ENCODE assay signal across 14 cellular contexts in genomic region chr9:38380872-38381534, GRCh38. TPM values are rescaled to one million over a fixed set of nuclear protein-coding genes. Genes with fewer than 3 reads are reported as not detected.
DNase-seq lines count a peak whose midpoint lies in the region; FAIRE-seq and TF ChIP-seq lines count a peak whose summit lies in the region.
"Had no signal": no experiment of that assay in that cellular context is flagged by ENCODE, and none has a peak within 500 bp of the region (broad histone marks: within the 10 kb centered on the region; RNA-seq: fewer than 3 reads in every experiment).

No MANE protein-coding gene starts in this region.

- H3K27ac Mint-ChIP-seq in activated T-helper 2 cell treated with anti-CD3 and anti-CD28 coated beads, Interferon-gamma antibody, Interleukin-2, Interleukin-4, amounts not matched to agents 10 μg/mL and 5 μg/mL and 100 μg/mL, durations not matched to agents 14 hours and 24 hours and 36 hours, result no peak overlapping the region

- DNase-seq in NCI-H1417 (lab: John Stamatoyannopoulos, UW), result peak; percentile 30 to 91 (median 63)
- DNase-seq in Peyer's patch, result peak in 2 of 3 donors; percentile 59 to 74
- DNase-seq in kidney, result no peak
- no peak for DNase-seq in activated T-helper 2 cell treated with anti-CD3 and anti-CD28 coated beads, Interferon-gamma antibody, Interleukin-2, Interleukin-4, amounts not matched to agents 10 μg/mL and 5 μg/mL and 100 μg/mL, durations not matched to agents 14 hours and 24 hours and 36 hours (ENCODE audit: low spot score)
- no peak for DNase-seq in SK-N-DZ (ENCODE audit: low spot score)
- DNase-seq in midbrain (lab: John Stamatoyannopoulos, UW), result no peak
- no peak for DNase-seq in activated effector memory CD4-positive, alpha-beta T cell treated with Interleukin-2 at 50 U/mL for 16 hours
- DNase-seq: dermis blood vessel endothelial cell, GF-D8, Kasumi-1, stomach had no signal

- H3K9me3 Mint-ChIP-seq in activated T-helper 2 cell treated with anti-CD3 and anti-CD28 coated beads, Interferon-gamma antibody, Interleukin-2, Interleukin-4, amounts not matched to agents 10 μg/mL and 5 μg/mL and 100 μg/mL, durations not matched to agents 14 hours and 24 hours and 36 hours, result peaks cover 6% of the 10 kb centered on the region

- no peak overlapping the region for H3K4me3 Mint-ChIP-seq in activated T-helper 2 cell treated with anti-CD3 and anti-CD28 coated beads, Interferon-gamma antibody, Interleukin-2, Interleukin-4, amounts not matched to agents 10 μg/mL and 5 μg/mL and 100 μg/mL, durations not matched to agents 14 hours and 24 hours and 36 hours (ENCODE audit: low read depth)

- H3K4me1 ChIP-seq in Peyer's patch, result peaks cover 0 to 11% (median 1%) of the 10 kb centered on the region in 4 donors
- H3K4me1 ChIP-seq in kidney (ENCODE audit: control insufficient read depth in 1 of 2, insufficient read depth in 1 of 2, low read depth in 1 of 2, low read length in 2 of 2), result peaks cover 9 to 21% of the 10 kb centered on the region in 2 donors
- peaks cover 15 to 35% (median 33%) of the 10 kb centered on the region in 3 donors for H3K4me1 ChIP-seq in skeletal muscle tissue (ENCODE audit: control insufficient read depth in 3 of 3, insufficient read depth in 3 of 3, low read length in 3 of 3)

- H3K27ac ChIP-seq in Peyer's patch, result peak overlapping the region in 2 of 4 donors; percentile 48 to 62
- H3K27ac ChIP-seq in kidney (ENCODE audit: low read depth in 2 of 2, low read length in 2 of 2), result peak overlapping the region; percentile 28 to 72
- peak overlapping the region; percentile 88 for H3K27ac ChIP-seq in skeletal muscle tissue (ENCODE audit: low read depth, low read length)
- H3K27ac ChIP-seq: SK-N-MC, skin epidermis had no signal

- TF ChIP-seq POLR2A in Peyer's patch (IDR thresholded peaks at IDR 0.05), result no peak

- no peaks in the 10 kb centered on the region for H3K4me1 Mint-ChIP-seq in activated T-helper 2 cell treated with anti-CD3 and anti-CD28 coated beads, Interferon-gamma antibody, Interleukin-2, Interleukin-4, amounts not matched to agents 10 μg/mL and 5 μg/mL and 100 μg/mL, durations not matched to agents 14 hours and 24 hours and 36 hours (ENCODE audit: low read depth)

- no peaks in the 10 kb centered on the region for H3K36me3 Mint-ChIP-seq in activated T-helper 2 cell treated with anti-CD3 and anti-CD28 coated beads, Interferon-gamma antibody, Interleukin-2, Interleukin-4, amounts not matched to agents 10 μg/mL and 5 μg/mL and 100 μg/mL, durations not matched to agents 14 hours and 24 hours and 36 hours (ENCODE audit: low read depth)

- intact Hi-C loops in kidney (cut with DNase I), result no loop called here
- intact Hi-C loops in activated T-helper 2 cell treated with anti-CD3 and anti-CD28 coated beads, Interferon-gamma antibody, Interleukin-2, Interleukin-4, amounts not matched to agents 10 μg/mL and 5 μg/mL and 100 μg/mL, durations not matched to agents 14 hours and 24 hours and 36 hours (cut with micrococcal nuclease), result no loop called here

- TF ChIP-seq CTCF in Peyer's patch (IDR thresholded peaks at IDR 0.05) (no peak), kidney (IDR thresholded peaks at IDR 0.05; ENCODE audit: borderline replicate concordance, extremely low read depth, insufficient read depth) (no peak)

- no peak overlapping the region for H3K9ac ChIP-seq in kidney (ENCODE audit: low read length in 2 of 2)
- H3K9ac ChIP-seq in skeletal muscle tissue (ENCODE audit: low read depth in 1 of 3, low read length in 3 of 3), result peak overlapping the region in 2 of 3 donors; percentile 19 to 42

- H3K27me3 Mint-ChIP-seq in activated T-helper 2 cell treated with anti-CD3 and anti-CD28 coated beads, Interferon-gamma antibody, Interleukin-2, Interleukin-4, amounts not matched to agents 10 μg/mL and 5 μg/mL and 100 μg/mL, durations not matched to agents 14 hours and 24 hours and 36 hours (ENCODE audit: low read depth), result no peaks in the 10 kb centered on the region

- H3K9me3 ChIP-seq in Peyer's patch (peaks cover 0 to 4% (median 0%) of the 10 kb centered on the region in 4 donors), kidney (ENCODE audit: control insufficient read depth in 1 of 2, low read length in 2 of 2) (peaks cover 0 to 8% of the 10 kb centered on the region in 2 donors), skeletal muscle tissue (ENCODE audit: control insufficient read depth in 3 of 3, low read length in 3 of 3) (peaks cover 4 to 11% (median 4%) of the 10 kb centered on the region in 3 donors)

- no peaks in the 10 kb centered on the region for H3K36me3 ChIP-seq in Peyer's patch
- no peaks in the 10 kb centered on the region for H3K36me3 ChIP-seq in kidney (ENCODE audit: control insufficient read depth in 1 of 2, insufficient read depth in 2 of 2, low read length in 2 of 2)
- H3K36me3 ChIP-seq in skeletal muscle tissue (ENCODE audit: control insufficient read depth in 3 of 3, insufficient read depth in 3 of 3, low read length in 3 of 3), result no peaks in the 10 kb centered on the region
- H3K36me3 ChIP-seq: stomach had no signal

- no peak for FAIRE-seq in kidney (lab: Jason Lieb, UNC)

- H3K4me3 ChIP-seq in Peyer's patch, result no peak overlapping the region
- H3K4me3 ChIP-seq in kidney (ENCODE audit: low read length in 2 of 2), result no peak overlapping the region
- H3K4me3 ChIP-seq in skeletal muscle tissue (ENCODE audit: low read length in 3 of 3), result no peak overlapping the region
- H3K4me3 ChIP-seq: SK-N-MC, skin epidermis, stomach had no signal

- H3K27me3 ChIP-seq in Peyer's patch, result no peaks in the 10 kb centered on the region
- H3K27me3 ChIP-seq in skeletal muscle tissue (ENCODE audit: control insufficient read depth in 3 of 3, insufficient read depth in 3 of 3, low read length in 3 of 3), result no peaks in the 10 kb centered on the region
- H3K27me3 ChIP-seq: stomach had no signal

RNA-seq across cellular contexts. Expression of gene ALDH1B1, which starts 11.5 kb away (rescaled TPM):
- total RNA-seq in Peyer's patch, result 10 to 100 TPM; 14.7 to 42.0 (median 37.0) TPM
- 37.7 TPM for total RNA-seq in kidney
- polyA plus RNA-seq in kidney (ENCODE audit: insufficient read depth, low read depth, low replicate concordance), result 74.7 TPM
- total RNA-seq in skeletal muscle tissue, result 11.5 TPM
- 37.7 and 39.3 TPM in 2 replicates for total RNA-seq in activated T-helper 2 cell treated with anti-CD3 and anti-CD28 coated beads, Interferon-gamma antibody, Interleukin-2, Interleukin-4, amounts not matched to agents 10 μg/mL and 5 μg/mL and 100 μg/mL, durations not matched to agents 14 hours and 24 hours and 36 hours
- 57.0 and 60.9 TPM in 2 replicates for polyA plus RNA-seq in SK-N-DZ (2014; cell fraction: cytosol; rRNA removed)
- 16.7 and 20.8 TPM in 2 replicates for polyA plus RNA-seq in SK-N-DZ (2014; cell fraction: nucleus; rRNA removed)

RNA-seq across cellular contexts. Expression of gene IGFBPL1, which starts 43.3 kb away (rescaled TPM):
- total RNA-seq in Peyer's patch (1 to 10 TPM in 2 of 4 donors, not detected in 2; 1.2 to 1.4 TPM), kidney (0.22 TPM), skeletal muscle tissue (1.0 TPM)
- not detected for polyA plus RNA-seq in kidney (ENCODE audit: insufficient read depth, low read depth, low replicate concordance)
- 0.16 TPM in 1 of 2 replicates, not detected in the other for total RNA-seq in activated T-helper 2 cell treated with anti-CD3 and anti-CD28 coated beads, Interferon-gamma antibody, Interleukin-2, Interleukin-4, amounts not matched to agents 10 μg/mL and 5 μg/mL and 100 μg/mL, durations not matched to agents 14 hours and 24 hours and 36 hours
- polyA plus RNA-seq in SK-N-DZ (2014; cell fraction: cytosol; rRNA removed), result 247 and 312 TPM in 2 replicates
- 83.4 and 98.5 TPM in 2 replicates for polyA plus RNA-seq in SK-N-DZ (2014; cell fraction: nucleus; rRNA removed)

Comparison
In these comparisons a context has a peak if more than half of its experiments do, and no peak if none do; other contexts are left out.
1. DNase-seq: peak in NCI-H1417 (3 of 3) and Peyer's patch (2 of 3); none in kidney (single experiment), activated T-helper 2 cell treated with anti-CD3 and anti-CD28 coated beads, Interferon-gamma antibody, Interleukin-2, Interleukin-4, amounts not matched to agents 10 μg/mL and 5 μg/mL and 100 μg/mL, durations not matched to agents 14 hours and 24 hours and 36 hours (single experiment), SK-N-DZ (single experiment), midbrain (single experiment) and activated effector memory CD4-positive, alpha-beta T cell treated with Interleukin-2 at 50 U/mL for 16 hours (single experiment).
2. H3K9ac ChIP-seq: peak in skeletal muscle tissue (2 of 3); none in kidney (0 of 2).